8 cellular contexts compared by ENCODE assay signal in the genomic region with DNA sequence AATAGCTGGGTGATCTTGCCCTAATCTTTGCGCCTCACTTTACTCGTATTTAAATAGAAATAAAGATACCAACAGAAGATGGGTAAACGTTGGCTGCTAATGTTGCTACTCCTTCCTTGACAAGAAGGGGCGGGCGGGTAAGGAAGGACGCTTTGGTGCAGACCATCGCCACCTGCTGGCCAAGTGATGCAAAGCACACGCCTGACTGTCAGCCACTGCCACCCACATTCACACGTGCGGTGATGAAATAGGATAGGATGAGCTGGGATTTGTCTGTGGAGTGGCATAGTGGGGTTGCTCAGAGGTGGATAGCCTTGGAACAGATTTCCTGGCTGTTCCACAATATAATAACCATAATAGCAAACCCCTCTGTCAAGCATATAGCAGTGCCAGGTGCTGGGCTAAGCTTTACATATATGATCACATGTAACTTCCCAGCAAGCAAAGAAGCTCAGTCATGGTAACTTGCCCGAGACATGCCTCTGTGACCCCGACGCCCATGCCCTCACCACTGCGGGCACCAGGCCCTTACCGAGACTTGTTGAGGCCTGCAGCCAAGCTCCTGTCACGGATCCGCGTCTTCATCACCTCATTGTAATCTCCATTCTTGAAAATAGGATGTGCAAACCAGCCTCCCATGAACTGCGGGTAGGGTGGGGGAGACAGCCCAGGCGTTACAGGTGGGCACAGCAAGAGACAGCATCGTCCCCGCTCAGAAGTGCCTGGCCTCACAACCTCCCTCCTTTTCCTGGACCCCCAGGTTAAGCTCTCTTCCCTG. TPM values are rescaled to one million over a fixed set of nuclear protein-coding genes. Genes with fewer than 3 reads are reported as not detected.
A peak's percentile ranks its signal among the peaks of the same experiment; 100 is the strongest.
DNase-seq lines count a peak whose midpoint lies in the region; ATAC-seq and TF ChIP-seq lines count a peak whose summit lies in the region.

No MANE protein-coding gene starts in this region.

- H3K4me3 ChIP-seq in AG10803 (ENCODE audit: low read length), result no peak overlapping the region
- no peak overlapping the region for H3K4me3 ChIP-seq in coronary artery
- no peak overlapping the region for H3K4me3 ChIP-seq in lower leg skin (ENCODE audit: low read depth, poor library complexity, severe bottlenecking)

- WGBS in lower leg skin, 2 donors, result 32 to 37% methylated on average over 22 of the region's 22 CpGs

- no peaks in the 10 kb centered on the region for H3K27me3 Mint-ChIP-seq in activated CD4-positive, alpha-beta T cell treated with anti-CD3 and anti-CD28 coated beads, Interleukin-2, amount 10 ng/mL, durations not matched to agents 7 days and 5 days

- peaks cover 15% of the 10 kb centered on the region for H3K4me1 Mint-ChIP-seq in activated CD4-positive, alpha-beta T cell treated with anti-CD3 and anti-CD28 coated beads, Interleukin-2, amount 10 ng/mL, durations not matched to agents 7 days and 5 days

- TF ChIP-seq CTCF in AG10803 (conservative IDR thresholded peaks at IDR 0.05; ENCODE audit: low read length) (peak; percentile 90), coronary artery (IDR thresholded peaks at IDR 0.05) (peak; percentile 63), lower leg skin (IDR thresholded peaks at IDR 0.05) (no peak)

- H3K27ac Mint-ChIP-seq in activated CD4-positive, alpha-beta T cell treated with anti-CD3 and anti-CD28 coated beads, Interleukin-2, amount 10 ng/mL, durations not matched to agents 7 days and 5 days, result no peak overlapping the region

- H3K9me3 Mint-ChIP-seq in activated CD4-positive, alpha-beta T cell treated with anti-CD3 and anti-CD28 coated beads, Interleukin-2, amount 10 ng/mL, durations not matched to agents 7 days and 5 days, result peaks cover 21% of the 10 kb centered on the region

- ATAC-seq in GM19035 (IDR thresholded peaks at IDR 0.05; ENCODE audit: unreplicated experiment) (peak; percentile 70), HG03457 (IDR thresholded peaks at IDR 0.05; ENCODE audit: unreplicated experiment) (peak; percentile 60)

- DNase-seq in AG10803 (ENCODE audit: low read depth) (peak; percentile 81), NCI-H524 (lab: John Stamatoyannopoulos, UW) (peak; percentile 23 to 71), coronary artery (ENCODE audit: low spot score) (no peak), lower leg skin (ENCODE audit: low spot score in 2 of 2) (peak; percentile 68 to 92)
- peak; percentile 84 for DNase-seq in activated CD4-positive, alpha-beta T cell treated with anti-CD3 and anti-CD28 coated beads, Interleukin-2, amount 10 ng/mL, durations not matched to agents 7 days and 5 days
- peak; percentile 55 for DNase-seq in stimulated activated CD8-positive, alpha-beta memory T cell treated with anti-CD3 and anti-CD28 coated beads, Interleukin-12 subunit alpha, Interleukin-12 subunit beta, amount 100 ng/mL, for 24 hours (ENCODE audit: extremely low read depth)

- H3K36me3 Mint-ChIP-seq in activated CD4-positive, alpha-beta T cell treated with anti-CD3 and anti-CD28 coated beads, Interleukin-2, amount 10 ng/mL, durations not matched to agents 7 days and 5 days (ENCODE audit: low read depth), result peaks cover 19% of the 10 kb centered on the region

- H3K27ac ChIP-seq in coronary artery, result no peak overlapping the region

- POLR2A ChIA-PET in activated CD4-positive, alpha-beta T cell treated with anti-CD3 and anti-CD28 coated beads, Interleukin-2, amount 10 ng/mL, durations not matched to agents 7 days and 5 days (lab: Charles Lee), result no interaction called here

- H3K4me3 Mint-ChIP-seq in activated CD4-positive, alpha-beta T cell treated with anti-CD3 and anti-CD28 coated beads, Interleukin-2, amount 10 ng/mL, durations not matched to agents 7 days and 5 days, result no peak overlapping the region

- CTCF ChIA-PET in activated CD4-positive, alpha-beta T cell treated with anti-CD3 and anti-CD28 coated beads, Interleukin-2, amount 10 ng/mL, durations not matched to agents 7 days and 5 days (lab: Charles Lee), result interaction anchor here (0.7 to 3.3 kb wide), 24 partner anchors 8 to 589 kb away, joined by 3 to 49 read pairs (median 4); no protein-coding TSS in a partner anchor

- intact Hi-C loops in lower leg skin (cut with DNase I; ENCODE audit: low total_unique reads), result no loop called here

- TF ChIP-seq POLR2A in lower leg skin (IDR thresholded peaks at IDR 0.05), result no peak

RNA-seq across cellular contexts. Expression of a gene that starts 39.3 kb away (rescaled TPM):
- total RNA-seq in activated CD4-positive, alpha-beta T cell treated with anti-CD3 and anti-CD28 coated beads, Interleukin-2, amount 10 ng/mL, durations not matched to agents 7 days and 5 days, result under 1 TPM; 0.12 to 0.19 TPM
- under 1 TPM in 2 of 4 donors, not detected in 2; 0.03 to 0.15 TPM for total RNA-seq in lower leg skin

RNA-seq across cellular contexts. Expression of a gene that starts 56.0 kb away (rescaled TPM):
- 100 to 1,000 TPM in 1 of 2 experiments, 10 to 100 TPM in 1; 98.1 to 116 TPM for total RNA-seq in activated CD4-positive, alpha-beta T cell treated with anti-CD3 and anti-CD28 coated beads, Interleukin-2, amount 10 ng/mL, durations not matched to agents 7 days and 5 days
- total RNA-seq in lower leg skin, result 10 to 100 TPM; 55.1 to 68.0 (median 58.0) TPM

Comparison
In these comparisons a context has a peak if more than half of its experiments do, and no peak if none do; other contexts are left out.
1. CTCF ChIP-seq: peak in AG10803 (single experiment) and coronary artery (single experiment); none in lower leg skin (0 of 3).